Comparison of ENCODE assay signal across 15 cellular contexts in the genomic region with DNA sequence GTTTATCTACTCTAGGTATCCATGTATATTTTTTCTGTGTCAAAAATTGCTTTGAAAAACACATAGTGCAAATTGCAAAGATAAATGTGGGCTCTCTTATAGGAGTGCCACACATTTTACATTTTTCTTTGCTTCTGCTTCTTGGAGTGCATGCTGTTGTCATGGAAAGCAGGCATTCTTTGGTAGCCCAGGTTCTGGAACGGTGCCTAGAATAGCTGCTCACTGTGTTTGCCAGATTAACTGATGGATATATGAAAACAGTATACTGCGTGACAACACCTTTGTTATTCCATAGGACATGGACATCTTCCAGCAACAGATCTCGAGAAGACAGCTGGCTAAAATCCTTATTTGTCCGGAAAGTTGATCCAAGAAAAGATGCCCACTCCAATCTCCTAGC. TPM values are rescaled to one million over a fixed set of nuclear protein-coding genes. Genes with fewer than 3 reads are reported as not detected.
DNase-seq lines count a peak whose midpoint lies in the region; ATAC-seq and TF ChIP-seq lines count a peak whose summit lies in the region.
"Had no signal": no experiment of that assay in that cellular context is flagged by ENCODE, and none has a peak within 500 bp of the region (broad histone marks: within the 10 kb centered on the region; RNA-seq: fewer than 3 reads in every experiment).

No MANE protein-coding gene starts in this region.

- H3K9ac ChIP-seq in GM23248 = no peak overlapping the region

- H3K36me3 ChIP-seq in GM23248 (ENCODE audit: low read depth) = peaks cover 37% of the 10 kb centered on the region

- H3K4me3 Mint-ChIP-seq in chondrocyte (ENCODE audit: unreplicated experiment) = no peak overlapping the region
- H3K4me3 Mint-ChIP-seq: IgD-negative memory B cell had no signal

- peak overlapping the region; percentile 85 for H3K27ac Mint-ChIP-seq in chondrocyte (ENCODE audit: unreplicated experiment)
- H3K27ac Mint-ChIP-seq: IgD-negative memory B cell had no signal

- peaks cover 42% of the 10 kb centered on the region for H3K4me1 Mint-ChIP-seq in chondrocyte (ENCODE audit: low read depth)

- H4K20me1 ChIP-seq in GM23248 (ENCODE audit: insufficient read depth) = no peaks in the 10 kb centered on the region; the same call in 1 of the 2 replicates

- no peaks in the 10 kb centered on the region for H3K9me3 ChIP-seq in GM23248 (ENCODE audit: low read depth)
- H3K9me3 ChIP-seq: esophagus muscularis mucosa had no signal

- peaks cover 37% of the 10 kb centered on the region for H3K79me2 ChIP-seq in GM23248 (ENCODE audit: insufficient read depth)

- peaks cover 22% of the 10 kb centered on the region for H3K36me3 Mint-ChIP-seq in chondrocyte (ENCODE audit: low read depth)

- no peak overlapping the region for H2AFZ ChIP-seq in GM23248

- no peaks in the 10 kb centered on the region for H3K9me3 Mint-ChIP-seq in chondrocyte (ENCODE audit: low read depth)
- H3K9me3 Mint-ChIP-seq: IgD-negative memory B cell had no signal

- H3K4me1 ChIP-seq in GM23248 (ENCODE audit: insufficient read depth) = peaks cover 5% of the 10 kb centered on the region; the same call in 1 of the 2 replicates

- in situ Hi-C loops in GM23248 (cut with MboI) = no loop called here

- H3K9me2 ChIP-seq in GM23248 (ENCODE audit: insufficient read depth) = no peaks in the 10 kb centered on the region

- DNase-seq in GM23248 (peak; percentile 48), NCI-H2196 (lab: John Stamatoyannopoulos, UW; ENCODE audit: unreplicated experiment) (peak; percentile 81), chondrocyte (ENCODE audit: low spot score) (no peak), renal cortical epithelial cell (ENCODE audit: low read depth) (peak; percentile 80), MV-4-11 (lab: John Stamatoyannopoulos, UW) (no peak)
- no peak for DNase-seq in NK-92 treated with Interleukin-12 subunit alpha and Interleukin-12 subunit beta, amount 100 ng/mL, for 24 hours (lab: John Stamatoyannopoulos, UW)
- no peak for DNase-seq in stimulated activated naive CD8-positive, alpha-beta T cell treated with anti-CD3 and anti-CD28 coated beads, Interleukin-15, Interleukin-2, amounts not matched to agents 100 U/mL and 50 U/mL, for 24 hours
- DNase-seq: activated CD4-positive, alpha-beta T cell treated with anti-CD3 and anti-CD28 coated beads for 1 hour; activated naive CD4-positive, alpha-beta T cell treated with anti-CD3 and anti-CD28 coated beads, Interleukin-2, amount 50 U/mL, for 16 hours; GDM1; stimulated activated CD4-positive, alpha-beta T cell treated with anti-CD3 and anti-CD28 coated beads, Interleukin-12 subunit alpha, Interleukin-12 subunit beta, amount 100 ng/mL, for 4 hours had no signal

- no peaks in the 10 kb centered on the region for H3F3A ChIP-seq in GM23248 (ENCODE audit: insufficient read depth)

- H3K27me3 Mint-ChIP-seq in chondrocyte (ENCODE audit: low read depth) = no peaks in the 10 kb centered on the region
- H3K27me3 Mint-ChIP-seq: IgD-negative memory B cell had no signal

- ATAC-seq in GM18870 (IDR thresholded peaks at IDR 0.05; ENCODE audit: unreplicated experiment) = no peak
- ATAC-seq in stimulated activated naive CD8-positive, alpha-beta T cell treated with anti-CD3 and anti-CD28 coated beads, Interleukin-15, Interleukin-2, amounts not matched to agents 100 U/mL and 50 U/mL, for 24 hours = no peak

- 72 to 79% methylated on average over 4 of the region's 4 CpGs for WGBS in GM23248 (ENCODE audit: low coverage in 1 of 2, low lambda C conversion rate in 2 of 2, missing lambda C conversion rate in 2 of 2), 2 experiments

- no peak overlapping the region for H3K27ac ChIP-seq in GM23248

- no peak overlapping the region for H3K4me2 ChIP-seq in GM23248 (ENCODE audit: unreplicated experiment)

- no peak overlapping the region for H3K4me3 ChIP-seq in GM23248
- H3K4me3 ChIP-seq: esophagus muscularis mucosa, lung had no signal

- no peak for TF ChIP-seq CTCF in chondrocyte (IDR thresholded peaks at IDR 0.05)

- H3K27me3 ChIP-seq in GM23248 (replicated peaks; ENCODE audit: insufficient read depth) = no peaks in the 10 kb centered on the region
- H3K27me3 ChIP-seq: esophagus muscularis mucosa had no signal

RNA-seq across cellular contexts. Expression of gene NIPSNAP2, which starts 13.4 kb away (rescaled TPM):
- 34.2 and 39.7 TPM in 2 replicates for total RNA-seq in GM23248 (2014; rRNA removed; shearing (Covaris generic))
- polyA plus RNA-seq in GM23248 (2016; fragmentation: Nextera tagmentation; extraction: Ambion mirVana) = 44.9 and 49.5 TPM in 2 replicates
- total RNA-seq in chondrocyte = 37.3 to 43.4 TPM (median 43.0 TPM) in 3 replicates
- 58.0 and 78.6 TPM in 2 replicates for total RNA-seq in renal cortical epithelial cell

RNA-seq across cellular contexts. Expression of gene MRPS17, which starts 26.2 kb away (rescaled TPM):
- total RNA-seq in GM23248 (2014; rRNA removed; shearing (Covaris generic)) = 10.3 and 10.4 TPM in 2 replicates
- 22.2 and 22.3 TPM in 2 replicates for polyA plus RNA-seq in GM23248 (2016; fragmentation: Nextera tagmentation; extraction: Ambion mirVana)
- total RNA-seq in chondrocyte (11.8 to 13.0 TPM (median 11.9 TPM) in 3 replicates), renal cortical epithelial cell (15.6 and 28.0 TPM in 2 replicates)

Comparison
In these comparisons a context has a peak if more than half of its experiments do, and no peak if none do; other contexts are left out.
1. DNase-seq: peak in GM23248 (single experiment), NCI-H2196 (single experiment) and renal cortical epithelial cell (single experiment); none in chondrocyte (single experiment), NK-92 treated with Interleukin-12 subunit alpha and Interleukin-12 subunit beta, amount 100 ng/mL, for 24 hours (single experiment), stimulated activated naive CD8-positive, alpha-beta T cell treated with anti-CD3 and anti-CD28 coated beads, Interleukin-15, Interleukin-2, amounts not matched to agents 100 U/mL and 50 U/mL, for 24 hours (single experiment) and MV-4-11 (single experiment).